Comparison of ENCODE assay signal across 8 cellular contexts in the genomic region with DNA sequence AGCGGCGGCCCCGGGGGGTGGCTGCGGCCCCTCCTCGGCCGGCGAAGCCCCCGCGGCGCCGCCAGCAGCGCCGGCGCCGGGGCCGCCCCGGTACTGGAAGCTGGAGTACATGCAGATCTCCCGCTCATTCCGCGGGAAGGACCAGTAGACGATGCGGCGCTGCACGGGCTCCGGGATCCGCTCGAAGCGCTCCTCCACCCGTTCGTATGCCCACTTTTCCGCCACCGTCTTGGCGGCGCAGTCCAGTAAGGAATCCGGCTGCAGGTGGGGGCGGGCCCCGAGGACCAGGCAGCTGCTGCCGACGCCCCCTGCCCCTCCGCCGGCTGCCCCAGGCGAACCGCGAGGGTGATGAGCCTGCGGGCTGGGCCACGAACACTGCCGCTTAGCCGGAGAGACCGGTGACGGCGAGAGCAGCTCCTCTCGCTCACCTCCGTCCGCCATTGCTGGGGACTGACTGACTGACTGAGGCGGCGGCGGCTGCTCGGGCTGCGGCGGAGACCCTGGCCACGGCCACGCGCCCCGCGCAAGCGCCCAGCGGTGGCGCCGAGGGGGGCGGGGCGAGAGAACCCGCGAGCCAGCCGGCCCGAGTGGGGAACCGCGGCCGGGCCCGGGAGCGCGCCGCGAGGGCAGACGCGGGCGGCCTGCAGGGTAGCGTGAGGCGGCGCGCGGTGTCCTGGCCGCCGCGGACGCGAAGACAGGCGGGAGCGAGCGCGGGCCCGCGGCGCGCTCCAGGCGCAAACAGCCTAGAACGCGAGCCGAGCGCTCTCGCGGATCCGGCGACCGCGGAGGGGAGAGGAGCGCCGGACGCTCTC. TPM values are rescaled to one million over a fixed set of nuclear protein-coding genes. Genes with fewer than 3 reads are reported as not detected.
A peak's percentile ranks its signal among the peaks of the same experiment; 100 is the strongest.
DNase-seq lines count a peak whose midpoint lies in the region; ATAC-seq, FAIRE-seq and TF ChIP-seq lines count a peak whose summit lies in the region.

A gene (minus strand): TSS at position 696 of the 812 bp plus-strand sequence. CDS start 255 bp downstream, at position 441.

- no peak for FAIRE-seq in astrocyte (lab: Jason Lieb, UNC)

- DNase-seq in C1 segment of cervical spinal cord (lab: John Stamatoyannopoulos, UW) = peak; percentile 12 to 88 (median 80)
- DNase-seq in T-helper 17 cell = peak; percentile 47 to 57 (median 51)
- peak; percentile 47 for DNase-seq in astrocyte (ENCODE audit: low read depth)
- peak; percentile 84 for DNase-seq in hepatocyte (ENCODE audit: low spot score)
- peak; percentile 87 for DNase-seq in putamen (ENCODE audit: low spot score)
- peak; percentile 62 to 71 for DNase-seq in uterus

- peak within 1 kb of the TSS; percentile 75 for H3K4me3 ChIP-seq in astrocyte (ENCODE audit: insufficient read depth, low read depth, low read length)
- H3K4me3 ChIP-seq in hepatocyte = peak within 1 kb of the TSS; percentile 91
- peak within 1 kb of the TSS; percentile 95 to 97 for H3K4me3 ChIP-seq in uterus

- H3K27ac ChIP-seq in KOPT-K1 (ENCODE audit: low read depth, low read length, poor library complexity, severe bottlenecking) (peak within 1 kb of the TSS; percentile 25), astrocyte (ENCODE audit: low read depth, low read length) (no peak within 1 kb of the TSS), hepatocyte (peak within 1 kb of the TSS; percentile 86), uterus (peak within 1 kb of the TSS; percentile 94 to 97)

- H3K27me3 Mint-ChIP-seq in T-helper 17 cell (no peaks in the 10 kb centered on the region), astrocyte (ENCODE audit: low read depth, unreplicated experiment) (peaks cover 16% of the 10 kb centered on the region)

- H3K4me1 Mint-ChIP-seq in T-helper 17 cell (peaks cover 13% of the 10 kb centered on the region), astrocyte (ENCODE audit: low read depth, unreplicated experiment) (peaks cover 2% of the 10 kb centered on the region)

- ATAC-seq in GM19438 (IDR thresholded peaks at IDR 0.05; ENCODE audit: low read depth, unreplicated experiment) = peak; percentile 66
- ATAC-seq in T-helper 17 cell = peak; percentile 87

- peaks cover 3% of the 10 kb centered on the region for H4K20me1 ChIP-seq in astrocyte (ENCODE audit: insufficient read depth, low read length)
- H4K20me1 ChIP-seq in hepatocyte (ENCODE audit: insufficient read depth, poor library complexity, severe bottlenecking) = no peaks in the 10 kb centered on the region

- TF ChIP-seq CTCF in astrocyte (IDR thresholded peaks at IDR 0.05; ENCODE audit: insufficient read depth, low read depth, low read length) = no peak
- TF ChIP-seq CTCF in hepatocyte (IDR thresholded peaks at IDR 0.05; ENCODE audit: poor library complexity) = no peak
- TF ChIP-seq CTCF in uterus (IDR thresholded peaks at IDR 0.05) = no peak

- no peaks in the 10 kb centered on the region for H3K36me3 ChIP-seq in KOPT-K1 (ENCODE audit: insufficient read depth, low read length)
- no peaks in the 10 kb centered on the region for H3K36me3 ChIP-seq in astrocyte (ENCODE audit: insufficient read depth, low read length)
- H3K36me3 ChIP-seq in hepatocyte (replicated peaks; ENCODE audit: insufficient read depth, low read depth) = no peaks in the 10 kb centered on the region
- no peaks in the 10 kb centered on the region for H3K36me3 ChIP-seq in uterus

- H3K4me3 Mint-ChIP-seq in T-helper 17 cell = peak within 1 kb of the TSS; percentile 99
- H3K4me3 Mint-ChIP-seq in astrocyte (ENCODE audit: unreplicated experiment) = peak within 1 kb of the TSS; percentile 94

- H3K9me3 ChIP-seq in KOPT-K1 (ENCODE audit: insufficient read depth, low read length, poor library complexity, severe bottlenecking) (no peaks in the 10 kb centered on the region), T-helper 17 cell (ENCODE audit: control insufficient read depth, low read length, poor library complexity, severe bottlenecking) (no peaks in the 10 kb centered on the region), astrocyte (ENCODE audit: insufficient read depth, low read depth, low read length) (no peaks in the 10 kb centered on the region), hepatocyte (ENCODE audit: low read depth) (no peaks in the 10 kb centered on the region), uterus (no peaks in the 10 kb centered on the region)

- H3K36me3 Mint-ChIP-seq in T-helper 17 cell (ENCODE audit: low read depth) = peaks cover 5% of the 10 kb centered on the region
- no peaks in the 10 kb centered on the region for H3K36me3 Mint-ChIP-seq in astrocyte (ENCODE audit: low read depth, unreplicated experiment)

- intact Hi-C loops in uterus (cut with DNase I; ENCODE audit: low total_unique reads) = no loop called here

- H3K9me2 ChIP-seq in hepatocyte (replicated peaks; ENCODE audit: insufficient read depth) = no peaks in the 10 kb centered on the region

- H3K27ac Mint-ChIP-seq in T-helper 17 cell (peak within 1 kb of the TSS; percentile 82), astrocyte (ENCODE audit: unreplicated experiment) (peak within 1 kb of the TSS; percentile 59)

- H3K4me1 ChIP-seq in astrocyte (ENCODE audit: insufficient read depth, low read length) = peaks cover 5% of the 10 kb centered on the region
- peaks cover 5% of the 10 kb centered on the region for H3K4me1 ChIP-seq in hepatocyte (ENCODE audit: insufficient read depth)
- H3K4me1 ChIP-seq in uterus = no peaks in the 10 kb centered on the region

- TF ChIP-seq POLR2A in uterus (IDR thresholded peaks at IDR 0.05) = peak in 1 of 2 donors; percentile 64

- H3K27me3 ChIP-seq in astrocyte (ENCODE audit: insufficient read depth, low read length) (peaks cover 26% of the 10 kb centered on the region), hepatocyte (peaks cover 18% of the 10 kb centered on the region), uterus (no peaks in the 10 kb centered on the region)

- under 1% methylated on average over 63 of the region's 118 CpGs for WGBS in hepatocyte (ENCODE audit: low lambda C conversion rate, missing lambda C conversion rate)

- no peaks in the 10 kb centered on the region for H3K79me2 ChIP-seq in astrocyte (ENCODE audit: insufficient read depth, low read length)
- H3K79me2 ChIP-seq in hepatocyte = peaks cover 13% of the 10 kb centered on the region

- no peaks in the 10 kb centered on the region for H3K9me3 Mint-ChIP-seq in astrocyte (ENCODE audit: unreplicated experiment)

- H3K9ac ChIP-seq in astrocyte (ENCODE audit: low read length) = peak within 1 kb of the TSS; percentile 61

- H2AFZ ChIP-seq in astrocyte (ENCODE audit: low read depth, low read length) (peak within 1 kb of the TSS; percentile 92), hepatocyte (peak within 1 kb of the TSS; percentile 96)

- H3K4me2 ChIP-seq in astrocyte (ENCODE audit: low read length) = peak within 1 kb of the TSS; percentile 97
- peak within 1 kb of the TSS; percentile 97 for H3K4me2 ChIP-seq in hepatocyte

RNA-seq across cellular contexts. Expression of the gene that starts here (rescaled TPM):
- total RNA-seq in T-helper 17 cell = 1 to 10 TPM; 1.6 to 2.1 TPM
- total RNA-seq in astrocyte = 0.79 and 1.1 TPM in 2 replicates
- 4.0 and 4.1 TPM in 2 replicates for total RNA-seq in hepatocyte
- polyA plus RNA-seq in hepatocyte = 2.0 and 2.9 TPM in 2 replicates
- 1 to 10 TPM; 1.5 to 6.6 (median 3.6) TPM for total RNA-seq in uterus
